In the genomic region with DNA sequence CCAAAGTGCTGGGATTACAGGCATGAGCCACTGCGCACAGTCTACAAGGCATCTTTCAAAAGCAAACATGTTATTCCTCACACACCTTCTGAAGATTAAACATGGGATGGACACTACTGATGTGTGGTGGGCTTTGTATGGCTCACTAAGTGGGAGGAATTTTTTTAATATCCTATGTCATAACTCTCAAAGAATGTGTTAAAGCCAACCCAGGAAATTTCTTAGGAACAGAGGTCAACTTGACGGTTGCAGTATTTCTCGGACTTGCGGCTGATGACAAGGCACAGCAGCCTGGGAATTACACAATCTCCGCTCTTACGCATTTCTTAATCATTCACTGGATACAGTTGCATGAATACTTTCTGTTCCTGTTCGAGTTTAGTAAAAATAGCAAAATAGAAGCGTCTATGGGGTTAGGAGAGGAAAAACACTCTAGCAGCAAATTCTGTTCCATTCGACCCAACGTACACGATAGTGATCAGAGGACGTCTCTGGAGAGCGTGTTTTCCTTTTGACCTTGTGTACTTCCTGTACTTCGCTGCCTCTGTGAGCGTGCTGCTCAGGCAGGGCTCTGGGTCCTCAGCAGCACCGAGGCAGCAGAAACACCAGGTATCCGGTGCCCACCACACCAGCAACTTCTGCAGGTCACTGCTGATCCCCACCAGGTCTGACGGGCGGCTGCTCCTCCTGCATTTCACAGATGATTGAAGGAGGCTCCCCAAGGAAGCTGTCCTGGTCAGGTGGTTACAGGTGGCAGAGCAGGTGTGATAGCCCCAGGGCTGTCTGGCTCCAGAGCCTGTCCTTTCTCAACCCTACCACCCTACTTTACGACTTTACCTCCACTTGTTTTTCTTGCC, we compare ENCODE assay signal across 8 cellular contexts. TPM values are rescaled to one million over a fixed set of nuclear protein-coding genes. Genes with fewer than 3 reads are reported as not detected.
DNase-seq lines count a peak whose midpoint lies in the region; ATAC-seq, FAIRE-seq and TF ChIP-seq lines count a peak whose summit lies in the region.

No MANE protein-coding gene starts in this region.

- H3K27ac Mint-ChIP-seq in activated B cell treated with CpG ODN at 0.5 μM for 24 hours: peak overlapping the region; percentile 18
- peak overlapping the region; percentile 70 to 96 (median 90) for H3K27ac Mint-ChIP-seq in naive thymus-derived CD4-positive, alpha-beta T cell

- no peaks in the 10 kb centered on the region for H3K36me3 ChIP-seq in BE2C
- no peaks in the 10 kb centered on the region for H3K36me3 ChIP-seq in naive thymus-derived CD4-positive, alpha-beta T cell (ENCODE audit: control insufficient read depth in 2 of 3, insufficient read depth in 3 of 3, low read length in 3 of 3)

- H3K4me3 Mint-ChIP-seq in activated B cell treated with CpG ODN at 0.5 μM for 24 hours: peak overlapping the region; percentile 73
- H3K4me3 Mint-ChIP-seq in naive thymus-derived CD4-positive, alpha-beta T cell: peak overlapping the region; percentile 73 to 90 (median 83)

- no peaks in the 10 kb centered on the region for H3K27me3 Mint-ChIP-seq in activated B cell treated with CpG ODN at 0.5 μM for 24 hours
- H3K27me3 Mint-ChIP-seq in naive thymus-derived CD4-positive, alpha-beta T cell: no peaks in the 10 kb centered on the region

- H3K4me3 ChIP-seq in BE2C (ENCODE audit: low read depth, low read length) (peak overlapping the region; percentile 39), epithelial cell of proximal tubule (ENCODE audit: low read depth, low read length) (peak overlapping the region; percentile 45)
- peak overlapping the region; percentile 15 for H3K4me3 ChIP-seq in naive thymus-derived CD4-positive, alpha-beta T cell (ENCODE audit: low read length)

- TF ChIP-seq CTCF in BE2C (IDR thresholded peaks at IDR 0.05; ENCODE audit: low read depth, low read length) (no peak), activated B cell treated with CpG ODN at 0.5 μM for 24 hours (IDR thresholded peaks at IDR 0.05) (no peak), epithelial cell of proximal tubule (conservative IDR thresholded peaks at IDR 0.05; ENCODE audit: low read depth, low read length) (no peak)

- no peaks in the 10 kb centered on the region for H3K27me3 ChIP-seq in BE2C
- no peaks in the 10 kb centered on the region for H3K27me3 ChIP-seq in naive thymus-derived CD4-positive, alpha-beta T cell (ENCODE audit: control insufficient read depth in 2 of 2, insufficient read depth in 2 of 2, low read length in 2 of 2)

- no peaks in the 10 kb centered on the region for H3K4me1 ChIP-seq in BE2C
- peaks cover 25% of the 10 kb centered on the region in 2 donors for H3K4me1 ChIP-seq in naive thymus-derived CD4-positive, alpha-beta T cell (ENCODE audit: control insufficient read depth in 2 of 2, insufficient read depth in 2 of 2, low read length in 2 of 2)

- H3K36me3 Mint-ChIP-seq in activated B cell treated with CpG ODN at 0.5 μM for 24 hours (ENCODE audit: low read depth): no peaks in the 10 kb centered on the region
- peaks cover 0 to 6% (median 0%) of the 10 kb centered on the region in 5 donors for H3K36me3 Mint-ChIP-seq in naive thymus-derived CD4-positive, alpha-beta T cell

- ATAC-seq in activated B cell treated with CpG ODN at 0.5 μM for 24 hours (ENCODE audit: low read depth) (peak; percentile 64), GM18858 (IDR thresholded peaks at IDR 0.05; ENCODE audit: unreplicated experiment) (no peak), GM18520 (IDR thresholded peaks at IDR 0.05; ENCODE audit: unreplicated experiment) (no peak)
- peak; percentile 72 for ATAC-seq in naive thymus-derived CD4-positive, alpha-beta T cell

- intact Hi-C loops in activated B cell treated with CpG ODN at 0.5 μM for 24 hours (cut with micrococcal nuclease): loop anchor here (1.0 to 2.0 kb wide), 2 partner anchors 17 to 28 kb away; no protein-coding TSS in a partner anchor
- intact Hi-C loops in naive thymus-derived CD4-positive, alpha-beta T cell (cut with micrococcal nuclease): loop anchor here (1.0 to 2.0 kb wide), 3 partner anchors 17 to 32 kb away; a partner anchor contains a TSS

- CTCF ChIA-PET in activated B cell treated with CpG ODN at 0.5 μM for 24 hours (lab: Charles Lee): no interaction called here
- CTCF ChIA-PET in naive thymus-derived CD4-positive, alpha-beta T cell (lab: Charles Lee): interaction anchor here (0.6 to 1.2 kb wide), 4 partner anchors 16 to 64 kb away, joined by 3 to 5 read pairs (median 4); no protein-coding TSS in a partner anchor

- H3K27ac ChIP-seq in naive thymus-derived CD4-positive, alpha-beta T cell (ENCODE audit: low read depth, low read length): peak overlapping the region; percentile 50

- POLR2A ChIA-PET in activated B cell treated with CpG ODN at 0.5 μM for 24 hours (lab: Charles Lee): interaction anchor here (1.0 to 1.3 kb wide), 2 partner anchors 26 to 60 kb away, joined by 3 to 6 read pairs; no protein-coding TSS in a partner anchor
- POLR2A ChIA-PET in naive thymus-derived CD4-positive, alpha-beta T cell (lab: Charles Lee): interaction anchor here (0.6 to 1.6 kb wide), 7 partner anchors 16 to 29 kb away, joined by 3 to 7 read pairs (median 4); a partner anchor contains a TSS

- H3K9me3 Mint-ChIP-seq in activated B cell treated with CpG ODN at 0.5 μM for 24 hours: no peaks in the 10 kb centered on the region
- H3K9me3 Mint-ChIP-seq in naive thymus-derived CD4-positive, alpha-beta T cell: no peaks in the 10 kb centered on the region

- FAIRE-seq in HTR-8/SVneo (lab: Jason Lieb, UNC): no peak

- no peaks in the 10 kb centered on the region for H3K9me3 ChIP-seq in BE2C
- no peaks in the 10 kb centered on the region for H3K9me3 ChIP-seq in naive thymus-derived CD4-positive, alpha-beta T cell (ENCODE audit: control insufficient read depth in 2 of 3, low read length in 3 of 3)

- H3K4me1 Mint-ChIP-seq in activated B cell treated with CpG ODN at 0.5 μM for 24 hours: peaks cover 41% of the 10 kb centered on the region
- H3K4me1 Mint-ChIP-seq in naive thymus-derived CD4-positive, alpha-beta T cell: peaks cover 33 to 60% (median 38%) of the 10 kb centered on the region in 7 donors

- DNase-seq in BE2C (peak; percentile 11), GM19238 (ENCODE audit: insufficient read length, low spot score) (peak; percentile 33), HTR-8/SVneo (ENCODE audit: insufficient read length, low spot score) (peak; percentile 87), activated B cell treated with CpG ODN at 0.5 μM for 24 hours (no peak), epithelial cell of proximal tubule (ENCODE audit: low read depth) (peak; percentile 100)
- DNase-seq in naive thymus-derived CD4-positive, alpha-beta T cell: peak in 7 of 9 donors; percentile 17 to 52 (median 50)

RNA-seq across cellular contexts. Expression of a gene that starts 26.4 kb away (rescaled TPM):
- not detected for polyA plus RNA-seq in BE2C (2012; ENCODE audit: insufficient read depth, insufficient read length, low read depth)
- total RNA-seq in activated B cell treated with CpG ODN at 0.5 μM for 24 hours: 91.4 and 95.5 TPM in 2 replicates
- 8.5 and 121 TPM in 2 replicates for total RNA-seq in epithelial cell of proximal tubule
- total RNA-seq in naive thymus-derived CD4-positive, alpha-beta T cell: 100 to 1,000 TPM in 3 of 5 experiments, 10 to 100 TPM in 2; 66.6 to 748 (median 227) TPM
- polyA plus RNA-seq in naive thymus-derived CD4-positive, alpha-beta T cell: 100 to 1,000 TPM in 1 of 2 donors, 10 to 100 TPM in 1; 79.1 to 118 TPM

Comparison
In these comparisons a context has a peak if more than half of its experiments do, and no peak if none do; other contexts are left out.
1. ATAC-seq: peak in activated B cell treated with CpG ODN at 0.5 μM for 24 hours (single experiment) and naive thymus-derived CD4-positive, alpha-beta T cell (single experiment); none in GM18858 (single experiment) and GM18520 (single experiment).
2. Peak in every context shown above with its lines, with median percentiles within 50 percentile points of each other: H3K4me3 ChIP-seq.